Comparison of ENCODE assay signal across 8 cellular contexts in the genomic region with DNA sequence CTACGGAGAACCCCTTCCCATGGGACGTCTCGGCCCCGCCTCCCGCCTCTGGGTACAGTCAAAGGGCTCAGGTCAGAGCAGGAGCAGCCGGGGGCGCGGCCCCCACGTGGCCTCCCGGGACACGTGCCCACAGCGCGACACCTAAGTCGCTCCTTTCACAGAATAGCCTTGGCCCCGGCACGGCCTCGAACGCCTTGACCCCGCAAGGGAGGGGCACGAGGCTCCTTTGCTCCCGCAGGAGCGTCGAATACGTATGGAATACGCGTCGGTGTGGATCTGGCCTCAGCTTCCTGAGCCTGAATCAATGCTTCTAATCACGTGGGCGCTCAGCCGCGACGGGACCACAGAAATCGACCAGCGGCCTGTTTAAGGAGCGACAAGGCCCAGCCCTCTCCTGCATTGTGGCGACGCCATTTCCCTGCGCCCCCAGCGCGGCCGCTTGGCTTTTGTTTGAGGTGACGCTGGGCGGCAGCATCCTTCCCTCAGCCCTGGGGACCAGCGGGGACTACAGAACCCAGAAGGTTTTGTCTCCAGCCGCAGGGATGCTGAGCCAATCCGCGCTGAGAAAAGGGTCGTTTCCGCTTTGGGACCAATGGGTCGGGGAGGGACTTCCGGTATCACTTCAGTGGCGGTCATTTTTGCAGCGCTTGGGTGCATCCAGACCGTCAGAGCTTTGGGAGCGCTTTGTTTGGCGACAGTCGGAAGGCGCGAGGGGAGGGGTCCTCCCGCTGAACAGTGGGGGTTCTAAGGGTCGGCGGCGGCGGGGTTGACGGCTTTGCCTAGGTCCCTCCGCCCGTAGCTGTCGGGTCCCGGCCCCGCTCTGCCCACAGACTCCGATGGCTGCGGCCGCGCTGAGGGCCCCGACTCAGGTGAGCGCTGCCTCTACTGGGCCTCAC. TPM values are rescaled to one million over a fixed set of nuclear protein-coding genes. Genes with fewer than 3 reads are reported as not detected.
DNase-seq lines count a peak whose midpoint lies in the region; ATAC-seq and TF ChIP-seq lines count a peak whose summit lies in the region.

Gene ZIK1, plus strand, starts transcription at position 625 of the 896 bp plus-strand sequence. Its CDS starts 212 bp downstream, at position 837.

- peak; percentile 11 to 32 for TF ChIP-seq EP300 in tibial nerve (IDR thresholded peaks at IDR 0.05)

- H3K4me1 Mint-ChIP-seq in T-helper 17 cell, result peaks cover 7% of the 10 kb centered on the region

- H3K9me3 ChIP-seq in AG04450 (ENCODE audit: control insufficient read depth, insufficient read depth, low read length), result peaks cover 53% of the 10 kb centered on the region
- peaks cover 6% of the 10 kb centered on the region for H3K9me3 ChIP-seq in T-helper 17 cell (ENCODE audit: control insufficient read depth, low read length, poor library complexity, severe bottlenecking)
- peaks cover 0 to 32% of the 10 kb centered on the region in 2 donors for H3K9me3 ChIP-seq in right atrium auricular region
- peaks cover 0 to 57% (median 17%) of the 10 kb centered on the region in 4 donors for H3K9me3 ChIP-seq in tibial nerve

- intact Hi-C loops in posterior cingulate gyrus (cut with DNase I), result no loop called here

- DNase-seq in AG04450 (ENCODE audit: low read depth, low spot score) (peak; percentile 71), T-helper 17 cell (peak; percentile 53 to 76 (median 72)), right atrium auricular region (ENCODE audit: low spot score) (peak; percentile 91), posterior cingulate gyrus (peak; percentile 93 to 99 (median 96)), tibial nerve (ENCODE audit: low spot score in 2 of 2) (peak; percentile 69 to 80)

- ATAC-seq in GM19043 (IDR thresholded peaks at IDR 0.05; ENCODE audit: low read depth, unreplicated experiment) (peak; percentile 93), HG03571 (IDR thresholded peaks at IDR 0.05; ENCODE audit: unreplicated experiment) (peak; percentile 53), T-helper 17 cell (peak; percentile 89)

- H3K27ac ChIP-seq in AG04450 (ENCODE audit: low read depth, low read length) (peak within 1 kb of the TSS; percentile 31), angular gyrus (ENCODE audit: low read depth, low read length) (peak within 1 kb of the TSS; percentile 67), right atrium auricular region (peak within 1 kb of the TSS; percentile 66 to 75), tibial nerve (peak within 1 kb of the TSS in 2 of 4 donors; percentile 42 to 44)

- H3K27me3 ChIP-seq in AG04450 (ENCODE audit: control insufficient read depth, insufficient read depth, low read length), result no peaks in the 10 kb centered on the region
- H3K27me3 ChIP-seq in right atrium auricular region, result no peaks in the 10 kb centered on the region
- H3K27me3 ChIP-seq in tibial nerve, result no peaks in the 10 kb centered on the region

- WGBS in tibial nerve, 2 donors, result 3 to 5% methylated on average over 34 to 67 of the region's 76 CpGs

- H3K27me3 Mint-ChIP-seq in T-helper 17 cell, result no peaks in the 10 kb centered on the region

- peak within 1 kb of the TSS; percentile 87 for H3K4me3 Mint-ChIP-seq in T-helper 17 cell

- H3K36me3 ChIP-seq in right atrium auricular region (peaks cover 4% of the 10 kb centered on the region), tibial nerve (peaks cover 0 to 41% (median 16%) of the 10 kb centered on the region in 3 donors)

- peak within 1 kb of the TSS; percentile 29 for H3K27ac Mint-ChIP-seq in T-helper 17 cell

- POLR2A ChIA-PET in AG04450 (lab: Yijun Ruan, JAX), result interaction anchor here (0.7 to 1.2 kb wide), 2 partner anchors 10 to 125 kb away, joined by 3 read pairs; partner anchors contain the start of gene ZNF154

- peak within 1 kb of the TSS; percentile 81 for H3K4me3 ChIP-seq in AG04450 (ENCODE audit: low read depth, low read length)
- peak within 1 kb of the TSS; percentile 53 to 72 for H3K4me3 ChIP-seq in right atrium auricular region
- peak within 1 kb of the TSS; percentile 31 to 71 (median 54) for H3K4me3 ChIP-seq in tibial nerve

- H3K4me1 ChIP-seq in right atrium auricular region (peaks cover 0 to 20% of the 10 kb centered on the region in 2 donors), tibial nerve (peaks cover 0 to 27% (median 8%) of the 10 kb centered on the region in 4 donors)

- no peak for TF ChIP-seq POLR2A in tibial nerve (IDR thresholded peaks at IDR 0.05)

- CTCF ChIA-PET in AG04450 (lab: Charles Lee), result no interaction called here

- peaks cover 6% of the 10 kb centered on the region for H3K36me3 Mint-ChIP-seq in T-helper 17 cell (ENCODE audit: low read depth)

- TF ChIP-seq CTCF in AG04450 (IDR thresholded peaks at IDR 0.05; ENCODE audit: low read depth, low read length), result no peak
- peak in 1 of 2 donors; percentile 50 for TF ChIP-seq CTCF in right atrium auricular region (IDR thresholded peaks at IDR 0.05)
- no peak for TF ChIP-seq CTCF in tibial nerve (IDR thresholded peaks at IDR 0.05)

RNA-seq across cellular contexts. Expression of gene ZIK1, which starts in this region (rescaled TPM):
- polyA plus RNA-seq in AG04450 (2011; rRNA removed), result 4.3 and 4.5 TPM in 2 replicates
- 6.1 and 6.6 TPM in 2 replicates for polyA minus RNA-seq in AG04450 (2011; rRNA and poly(A)+ RNA removed)
- total RNA-seq in T-helper 17 cell (1 to 10 TPM; 2.9 to 4.3 TPM), right atrium auricular region (1 to 10 TPM; 3.3 to 4.9 TPM), tibial nerve (1 to 10 TPM; 3.0 to 7.6 (median 5.0) TPM)
